5 cellular contexts compared by ENCODE assay signal in the genomic region with DNA sequence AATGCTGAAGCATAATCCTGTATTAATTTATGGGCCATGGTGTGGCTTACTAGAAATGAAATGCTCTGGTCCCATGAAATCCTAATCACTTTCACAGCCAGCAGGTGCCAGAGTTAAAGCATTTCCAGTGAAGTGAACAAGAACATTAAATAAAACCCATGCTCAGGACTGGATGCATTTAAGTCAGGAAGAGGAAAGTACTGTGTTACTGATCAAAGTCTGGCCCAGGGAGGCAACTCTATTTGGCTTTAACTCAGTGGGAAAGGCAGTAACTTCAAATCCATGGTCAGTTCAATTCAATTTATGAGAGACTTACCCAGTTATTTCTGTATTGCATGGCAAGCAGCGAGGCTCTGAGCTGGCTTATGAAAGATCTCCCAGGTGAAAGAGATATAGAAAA.
"Had no signal": no experiment of that assay in that cellular context is flagged by ENCODE, and none has a peak within 500 bp of the region (broad histone marks: within the 10 kb centered on the region; RNA-seq: fewer than 3 reads in every experiment).

No MANE protein-coding gene starts in this region.

- H3K4me3 ChIP-seq: GM23338 had no signal

- H3K36me3 Mint-ChIP-seq: IgD-negative memory B cell had no signal

- ATAC-seq: GM23338 had no signal

- H3K4me2 ChIP-seq: GM23338 had no signal

- DNase-seq: H9, HCEC 1CT, KBM-7 had no signal

- H2AFZ ChIP-seq: GM23338 had no signal

- H3K27me3 Mint-ChIP-seq: IgD-negative memory B cell had no signal

- H3K9me3 Mint-ChIP-seq: GM23338 had no signal

- H3K27ac Mint-ChIP-seq: GM23338, IgD-negative memory B cell had no signal

- H3K4me1 Mint-ChIP-seq: GM23338, IgD-negative memory B cell had no signal

- H3K4me3 Mint-ChIP-seq: GM23338, H9, IgD-negative memory B cell had no signal
